In the genomic region with DNA sequence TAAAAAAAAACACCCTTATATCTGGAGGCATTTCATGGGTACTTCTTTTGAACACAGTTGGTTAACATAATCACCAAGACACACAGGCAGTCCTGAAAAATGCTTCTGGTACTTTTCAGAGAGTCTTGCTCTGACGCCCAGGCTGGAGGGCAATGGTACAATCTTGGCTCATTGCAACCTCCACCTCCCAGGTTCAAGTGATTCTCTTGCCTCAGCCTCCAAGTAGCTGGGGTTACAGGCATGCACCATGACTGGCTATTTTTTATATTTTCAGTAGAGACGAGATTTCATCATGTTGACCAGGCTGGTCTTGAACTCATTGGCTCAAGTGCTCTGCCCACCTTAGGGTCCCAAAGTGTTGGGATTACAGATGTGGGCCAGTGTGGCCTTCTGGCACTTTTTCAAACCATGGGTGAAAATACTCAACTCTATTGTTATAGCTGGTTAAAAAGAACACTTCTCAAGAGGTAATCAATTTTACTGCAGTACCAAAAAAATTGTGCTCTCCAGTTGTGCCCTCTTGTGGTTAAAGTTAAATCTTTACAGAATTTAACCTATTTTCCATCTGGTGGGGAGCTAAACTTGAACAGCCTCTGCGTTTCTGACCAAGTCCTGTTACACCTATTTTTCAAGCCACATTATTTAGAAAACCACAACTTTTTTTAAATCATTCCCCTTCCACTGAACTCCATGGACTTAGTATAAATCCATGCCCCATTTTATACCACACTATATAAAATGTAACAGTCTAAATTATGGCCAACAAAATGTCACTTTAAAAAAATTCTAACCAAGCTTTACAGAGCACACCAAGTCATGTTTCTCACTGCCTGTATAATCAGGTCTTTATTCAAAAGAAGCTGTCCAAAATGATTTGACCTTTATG, we compare ENCODE assay signal across 7 cellular contexts. TPM values are rescaled to one million over a fixed set of nuclear protein-coding genes. Genes with fewer than 3 reads are reported as not detected.
A peak's percentile ranks its signal among the peaks of the same experiment; 100 is the strongest.
DNase-seq lines count a peak whose midpoint lies in the region; ATAC-seq, FAIRE-seq and TF ChIP-seq lines count a peak whose summit lies in the region.

No MANE protein-coding gene starts in this region.

- peak overlapping the region; percentile 35 for H3K27ac ChIP-seq in HepG2 (ENCODE audit: extremely low read length, insufficient read depth, low read length)

- peak overlapping the region; percentile 94 for H3K27ac Mint-ChIP-seq in activated naive CD8-positive, alpha-beta T cell treated with anti-CD3 and anti-CD28 coated beads, Interleukin-2, amount 10 ng/mL, durations not matched to agents 7 days and 5 days

- BruUV-seq in HepG2 (replicated peaks; lab: Mats Ljungman, UMichigan) = no TSS peak

- H3K79me2 ChIP-seq in Loucy (ENCODE audit: insufficient read depth, low read length) = peaks cover 75% of the 10 kb centered on the region
- peaks cover 38% of the 10 kb centered on the region for H3K79me2 ChIP-seq in HepG2 (ENCODE audit: insufficient read depth, low read length)

- H3K27me3 Mint-ChIP-seq in activated naive CD8-positive, alpha-beta T cell treated with anti-CD3 and anti-CD28 coated beads, Interleukin-2, amount 10 ng/mL, durations not matched to agents 7 days and 5 days = no peaks in the 10 kb centered on the region

- H3K36me3 Mint-ChIP-seq in activated naive CD8-positive, alpha-beta T cell treated with anti-CD3 and anti-CD28 coated beads, Interleukin-2, amount 10 ng/mL, durations not matched to agents 7 days and 5 days = peaks cover 38% of the 10 kb centered on the region

- peaks cover 27% of the 10 kb centered on the region for H3F3A ChIP-seq in Loucy (ENCODE audit: low read depth)

- H3K9ac ChIP-seq in Loucy (ENCODE audit: low read depth, low read length, poor library complexity, severe bottlenecking) (no peak overlapping the region), HepG2 (ENCODE audit: insufficient read depth, low read depth, low read length) (0 out of 2 replicates have a peak overlapping the region, but pooled peaks have one; percentile 90)

- no peaks in the 10 kb centered on the region for H3K9me3 Mint-ChIP-seq in activated naive CD8-positive, alpha-beta T cell treated with anti-CD3 and anti-CD28 coated beads, Interleukin-2, amount 10 ng/mL, durations not matched to agents 7 days and 5 days

- WGBS in HepG2 (ENCODE audit: low lambda C conversion rate) = 97% methylated on average over 3 of the region's 3 CpGs

- peak overlapping the region; percentile 37 for H3K4me2 ChIP-seq in Loucy (ENCODE audit: low read depth, low read length, poor library complexity, severe bottlenecking)
- H3K4me2 ChIP-seq in HepG2 (ENCODE audit: low read depth, low read length) = no peak overlapping the region

- no peak for ATAC-seq in activated naive CD8-positive, alpha-beta T cell treated with anti-CD3 and anti-CD28 coated beads, Interleukin-2, amount 10 ng/mL, durations not matched to agents 7 days and 5 days (ENCODE audit: low read depth)
- ATAC-seq in HepG2 = no peak
- ATAC-seq in HG03135 (IDR thresholded peaks at IDR 0.05; ENCODE audit: unreplicated experiment) = no peak
- ATAC-seq in HG03521 (IDR thresholded peaks at IDR 0.05; ENCODE audit: unreplicated experiment) = no peak

- no peak overlapping the region for H3K4me3 ChIP-seq in Loucy (ENCODE audit: low read length, poor library complexity, severe bottlenecking)
- no peak overlapping the region for H3K4me3 ChIP-seq in HepG2 (replicated peaks in 1 of 3; ENCODE audit: insufficient read depth in 1 of 3, low read depth in 2 of 3, low read length in 3 of 3)

- DNase-seq in EL (peak; percentile 32), HepG2 (ENCODE audit: low spot score) (peak; percentile 15)
- DNase-seq in activated naive CD8-positive, alpha-beta T cell treated with anti-CD3 and anti-CD28 coated beads, Interleukin-2, amount 10 ng/mL, durations not matched to agents 7 days and 5 days = no peak
- no peak for DNase-seq in stimulated activated CD4-positive, alpha-beta T cell treated with anti-CD3 and anti-CD28 coated beads, Interleukin-2, amount 100 ng/mL, for 24 hours

- no peak for FAIRE-seq in HepG2 (lab: Jason Lieb, UNC)

- peaks cover 40% of the 10 kb centered on the region for H3K4me1 Mint-ChIP-seq in activated naive CD8-positive, alpha-beta T cell treated with anti-CD3 and anti-CD28 coated beads, Interleukin-2, amount 10 ng/mL, durations not matched to agents 7 days and 5 days

- intact Hi-C loops in HepG2 (cut with micrococcal nuclease; ENCODE audit: unreplicated experiment) = loop anchor here (5.0 to 10.0 kb wide), 2 partner anchors 126 to 144 kb away; partner anchors contain the start of gene TIPIN

- no peak for TF ChIP-seq RAD21 in HepG2 (CRISPR knock-in tag; IDR thresholded peaks at IDR 0.05)

- TF ChIP-seq EP300 in HepG2 (IDR thresholded peaks at IDR 0.05; ENCODE audit: low read depth in 2 of 2, low read length in 2 of 2) (no peak), HepG2 (CRISPR knock-in tag; IDR thresholded peaks at IDR 0.05; ENCODE audit: borderline replicate concordance) (no peak)

- H3K9me2 ChIP-seq in Loucy (replicated peaks; ENCODE audit: low read depth, low read length) = no peaks in the 10 kb centered on the region

- CTCF ChIA-PET in HepG2 (lab: Yijun Ruan, JAX; ENCODE audit: low intra/inter-chr PET ratio, low total read pairs) = interaction anchor here (1.3 to 3.0 kb wide), 2 partner anchors 112 to 211 kb away, joined by 3 to 17 read pairs; partner anchors contain the start of gene MAP2K1

- no peak overlapping the region for H2AFZ ChIP-seq in Loucy (ENCODE audit: low read length)
- no peak overlapping the region for H2AFZ ChIP-seq in HepG2 (ENCODE audit: low read length)

- TF ChIP-seq CTCF in Loucy (conservative IDR thresholded peaks at IDR 0.05; ENCODE audit: low read length) (peak; percentile 64), HepG2 (CRISPR knock-in tag; IDR thresholded peaks at IDR 0.05) (peak; percentile 16; the same call in 1 of the 2 replicates)

- H3K36me3 ChIP-seq in Loucy (ENCODE audit: insufficient read depth, low read length) (peaks cover 74% of the 10 kb centered on the region), HepG2 (replicated peaks in 1 of 2; ENCODE audit: control insufficient read depth in 1 of 2, insufficient read depth in 2 of 2, low read length in 2 of 2) (peaks cover 13 to 56% of the 10 kb centered on the region in 2 experiments; a peak in 4 of 5 replicates)

- H3K9me3 ChIP-seq in Loucy (ENCODE audit: insufficient read depth, low read depth, low read length) = no peaks in the 10 kb centered on the region
- H3K9me3 ChIP-seq in HepG2 (ENCODE audit: low read length) = no peaks in the 10 kb centered on the region

- H3K4me1 ChIP-seq in Loucy (ENCODE audit: insufficient read depth, low read length, poor library complexity, severe bottlenecking) = peaks cover 31% of the 10 kb centered on the region
- peaks cover 61% of the 10 kb centered on the region for H3K4me1 ChIP-seq in HepG2 (ENCODE audit: insufficient read depth, low read length)

- in situ Hi-C loops in HepG2 (cut with HindIII; ENCODE audit: extremely low pct_ligation_motif_present, low pct_unique_long_range_greater_than_20kb) = loop anchor here (25.0 kb wide), 1 partner anchor 111 kb away; the partner anchor contains the start of gene MAP2K1

- peaks cover 64% of the 10 kb centered on the region for H4K20me1 ChIP-seq in Loucy (ENCODE audit: insufficient read depth, low read length, poor library complexity, severe bottlenecking)
- H4K20me1 ChIP-seq in HepG2 (ENCODE audit: insufficient read depth, low read length) = peaks cover 42% of the 10 kb centered on the region

- H3K4me3 Mint-ChIP-seq in activated naive CD8-positive, alpha-beta T cell treated with anti-CD3 and anti-CD28 coated beads, Interleukin-2, amount 10 ng/mL, durations not matched to agents 7 days and 5 days = no peak overlapping the region

- H3K27me3 ChIP-seq in Loucy (ENCODE audit: insufficient read depth, low read length, poor library complexity, severe bottlenecking) (peaks cover under 1% of the 10 kb centered on the region), HepG2 (ENCODE audit: control insufficient read depth in 1 of 2, insufficient read depth in 2 of 2, low read length in 2 of 2) (no peaks in the 10 kb centered on the region; a peak in 1 of 5 replicates)

- peak in 1 of 2 experiments; percentile 22; a peak in 2 of 4 replicates for TF ChIP-seq POLR2A in HepG2 (IDR thresholded peaks at IDR 0.05; ENCODE audit: insufficient read depth in 1 of 2, low read depth in 2 of 2, low read length in 2 of 2)

- POLR2A ChIA-PET in activated naive CD8-positive, alpha-beta T cell treated with anti-CD3 and anti-CD28 coated beads, Interleukin-2, amount 10 ng/mL, durations not matched to agents 7 days and 5 days (lab: Charles Lee) = interaction anchor here (0.5 to 5.0 kb wide), 9 partner anchors 9 to 1194 kb away, joined by 3 to 50 read pairs (median 5); partner anchors contain the start of genes MAP2K1, RNU5B-1 and TIPIN
- POLR2A ChIA-PET in HepG2 (lab: Yijun Ruan, JAX) = interaction anchor here (1.3 to 3.2 kb wide), 3 partner anchors 9 to 112 kb away, joined by 3 to 38 read pairs (median 4); partner anchors contain the start of gene MAP2K1

RNA-seq across cellular contexts. Expression of gene SNAPC5, which starts 1.2 kb away (rescaled TPM):
- 10 to 100 TPM; 32.4 to 33.7 TPM for total RNA-seq in activated naive CD8-positive, alpha-beta T cell treated with anti-CD3 and anti-CD28 coated beads, Interleukin-2, amount 10 ng/mL, durations not matched to agents 7 days and 5 days
- 36.2 and 49.3 TPM in 2 replicates for total RNA-seq in HepG2 (2016; rRNA removed; fragmentation: Illumina TruSeq; extraction: Trizol)
- 30.3 and 42.4 TPM in 2 replicates for total RNA-seq in HepG2 (2016; cell fraction: cytosol; rRNA removed; fragmentation: Illumina TruSeq; extraction: Trizol; ENCODE audit: low read depth)
- total RNA-seq in HepG2 (2016; cell fraction: insoluble cytoplasmic fraction; rRNA removed; fragmentation: Illumina TruSeq; extraction: Trizol) = 39.3 and 50.4 TPM in 2 replicates
- total RNA-seq in HepG2 (2016; cell fraction: membrane; rRNA removed; fragmentation: Illumina TruSeq; extraction: Trizol) = 47.2 and 52.6 TPM in 2 replicates
- total RNA-seq in HepG2 (2016; cell fraction: nucleus; rRNA removed; fragmentation: Illumina TruSeq; extraction: Trizol) = 21.5 and 24.4 TPM in 2 replicates
- 13.4 and 14.8 TPM in 2 replicates for polyA plus RNA-seq in HepG2 (2011; rRNA removed)
- 18.1 and 19.5 TPM in 2 replicates for polyA plus RNA-seq in HepG2 (2011; cell fraction: cytosol; rRNA removed)
- 8.6 and 9.4 TPM in 2 replicates for polyA plus RNA-seq in HepG2 (2011; cell fraction: nucleus; rRNA removed)
- 20.4 and 21.1 TPM in 2 replicates for polyA plus RNA-seq in HepG2 (2012)
- polyA plus RNA-seq in HepG2 (2016; cell fraction: cytosol; fragmentation: Illumina TruSeq; extraction: Trizol; ENCODE audit: low read depth) = 30.8 and 41.9 TPM in 2 replicates
- polyA plus RNA-seq in HepG2 (2016; cell fraction: insoluble cytoplasmic fraction; fragmentation: Illumina TruSeq; extraction: Trizol; ENCODE audit: low read depth) = 48.6 and 53.3 TPM in 2 replicates
- 34.8 and 48.0 TPM in 2 replicates for polyA plus RNA-seq in HepG2 (2016; cell fraction: membrane; fragmentation: Illumina TruSeq; extraction: Trizol; ENCODE audit: low read depth)
- polyA plus RNA-seq in HepG2 (2016; cell fraction: nucleus; fragmentation: Illumina TruSeq; extraction: Trizol; ENCODE audit: insufficient read depth, low read depth) = 30.6 TPM in 2 replicates
- polyA minus RNA-seq in HepG2 (2011; rRNA and poly(A)+ RNA removed; ENCODE audit: low replicate concordance) = 3.6 and 18.9 TPM in 2 replicates
- polyA minus RNA-seq in HepG2 (2011; cell fraction: cytosol; rRNA and poly(A)+ RNA removed) = 5.8 and 8.1 TPM in 2 replicates
- 11.3 and 17.2 TPM in 2 replicates for polyA minus RNA-seq in HepG2 (2011; cell fraction: nucleus; rRNA and poly(A)+ RNA removed)

RNA-seq across cellular contexts. Expression of gene RPL4, which starts 5.9 kb away (rescaled TPM):
- total RNA-seq in activated naive CD8-positive, alpha-beta T cell treated with anti-CD3 and anti-CD28 coated beads, Interleukin-2, amount 10 ng/mL, durations not matched to agents 7 days and 5 days = 1,000 to 10,000 TPM; 2,522 to 2,542 TPM
- 3,630 and 4,972 TPM in 2 replicates for total RNA-seq in HepG2 (2016; rRNA removed; fragmentation: Illumina TruSeq; extraction: Trizol)
- total RNA-seq in HepG2 (2016; cell fraction: cytosol; rRNA removed; fragmentation: Illumina TruSeq; extraction: Trizol; ENCODE audit: low read depth) = 1,158 and 1,199 TPM in 2 replicates
- total RNA-seq in HepG2 (2016; cell fraction: insoluble cytoplasmic fraction; rRNA removed; fragmentation: Illumina TruSeq; extraction: Trizol) = 3,592 and 4,979 TPM in 2 replicates
- 7,983 and 8,792 TPM in 2 replicates for total RNA-seq in HepG2 (2016; cell fraction: membrane; rRNA removed; fragmentation: Illumina TruSeq; extraction: Trizol)
- 1,360 and 1,490 TPM in 2 replicates for total RNA-seq in HepG2 (2016; cell fraction: nucleus; rRNA removed; fragmentation: Illumina TruSeq; extraction: Trizol)
- 3,960 and 4,467 TPM in 2 replicates for polyA plus RNA-seq in HepG2 (2011; rRNA removed)
- 5,248 and 5,827 TPM in 2 replicates for polyA plus RNA-seq in HepG2 (2011; cell fraction: cytosol; rRNA removed)
- polyA plus RNA-seq in HepG2 (2011; cell fraction: nucleus; rRNA removed) = 1,317 and 1,448 TPM in 2 replicates
- 3,526 and 4,575 TPM in 2 replicates for polyA plus RNA-seq in HepG2 (2012)
- 4,015 and 4,840 TPM in 2 replicates for polyA plus RNA-seq in HepG2 (2016; cell fraction: cytosol; fragmentation: Illumina TruSeq; extraction: Trizol; ENCODE audit: low read depth)
- polyA plus RNA-seq in HepG2 (2016; cell fraction: insoluble cytoplasmic fraction; fragmentation: Illumina TruSeq; extraction: Trizol; ENCODE audit: low read depth) = 4,603 and 4,764 TPM in 2 replicates
- polyA plus RNA-seq in HepG2 (2016; cell fraction: membrane; fragmentation: Illumina TruSeq; extraction: Trizol; ENCODE audit: low read depth) = 7,818 and 8,825 TPM in 2 replicates
- 2,081 and 2,237 TPM in 2 replicates for polyA plus RNA-seq in HepG2 (2016; cell fraction: nucleus; fragmentation: Illumina TruSeq; extraction: Trizol; ENCODE audit: insufficient read depth, low read depth)
- 4,301 and 6,437 TPM in 2 replicates for polyA minus RNA-seq in HepG2 (2011; rRNA and poly(A)+ RNA removed; ENCODE audit: low replicate concordance)
- 1,474 and 1,645 TPM in 2 replicates for polyA minus RNA-seq in HepG2 (2011; cell fraction: cytosol; rRNA and poly(A)+ RNA removed)
- 662 and 844 TPM in 2 replicates for polyA minus RNA-seq in HepG2 (2011; cell fraction: nucleus; rRNA and poly(A)+ RNA removed)

RNA-seq across cellular contexts. Expression of gene ZWILCH, which starts 6.4 kb away (rescaled TPM):
- 10 to 100 TPM; 28.1 to 28.7 TPM for total RNA-seq in activated naive CD8-positive, alpha-beta T cell treated with anti-CD3 and anti-CD28 coated beads, Interleukin-2, amount 10 ng/mL, durations not matched to agents 7 days and 5 days
- total RNA-seq in HepG2 (2016; rRNA removed; fragmentation: Illumina TruSeq; extraction: Trizol) = 27.8 and 44.6 TPM in 2 replicates
- total RNA-seq in HepG2 (2016; cell fraction: cytosol; rRNA removed; fragmentation: Illumina TruSeq; extraction: Trizol; ENCODE audit: low read depth) = 21.2 and 22.9 TPM in 2 replicates
- total RNA-seq in HepG2 (2016; cell fraction: insoluble cytoplasmic fraction; rRNA removed; fragmentation: Illumina TruSeq; extraction: Trizol) = 26.2 and 47.7 TPM in 2 replicates
- total RNA-seq in HepG2 (2016; cell fraction: membrane; rRNA removed; fragmentation: Illumina TruSeq; extraction: Trizol) = 14.1 and 15.5 TPM in 2 replicates
- total RNA-seq in HepG2 (2016; cell fraction: nucleus; rRNA removed; fragmentation: Illumina TruSeq; extraction: Trizol) = 19.8 and 20.1 TPM in 2 replicates
- polyA plus RNA-seq in HepG2 (2011; rRNA removed) = 6.9 and 9.5 TPM in 2 replicates
- 2.9 and 4.0 TPM in 2 replicates for polyA plus RNA-seq in HepG2 (2011; cell fraction: cytosol; rRNA removed)
- 3.8 and 6.9 TPM in 2 replicates for polyA plus RNA-seq in HepG2 (2011; cell fraction: nucleus; rRNA removed)
- polyA plus RNA-seq in HepG2 (2012) = 5.2 and 10.2 TPM in 2 replicates
- 1.7 and 1.9 TPM in 2 replicates for polyA plus RNA-seq in HepG2 (2016; cell fraction: cytosol; fragmentation: Illumina TruSeq; extraction: Trizol; ENCODE audit: low read depth)
- polyA plus RNA-seq in HepG2 (2016; cell fraction: insoluble cytoplasmic fraction; fragmentation: Illumina TruSeq; extraction: Trizol; ENCODE audit: low read depth) = 35.0 and 37.1 TPM in 2 replicates
- 5.2 and 8.1 TPM in 2 replicates for polyA plus RNA-seq in HepG2 (2016; cell fraction: membrane; fragmentation: Illumina TruSeq; extraction: Trizol; ENCODE audit: low read depth)
- 21.1 and 23.2 TPM in 2 replicates for polyA plus RNA-seq in HepG2 (2016; cell fraction: nucleus; fragmentation: Illumina TruSeq; extraction: Trizol; ENCODE audit: insufficient read depth, low read depth)
- polyA minus RNA-seq in HepG2 (2011; rRNA and poly(A)+ RNA removed; ENCODE audit: low replicate concordance) = 11.7 and 60.8 TPM in 2 replicates
- polyA minus RNA-seq in HepG2 (2011; cell fraction: cytosol; rRNA and poly(A)+ RNA removed) = 5.7 and 6.9 TPM in 2 replicates
- 11.2 and 12.8 TPM in 2 replicates for polyA minus RNA-seq in HepG2 (2011; cell fraction: nucleus; rRNA and poly(A)+ RNA removed)

Comparison
In these comparisons a context has a peak if more than half of its experiments do, and no peak if none do; other contexts are left out.
1. DNase-seq: peak in EL (single experiment) and HepG2 (single experiment); none in activated naive CD8-positive, alpha-beta T cell treated with anti-CD3 and anti-CD28 coated beads, Interleukin-2, amount 10 ng/mL, durations not matched to agents 7 days and 5 days (single experiment) and stimulated activated CD4-positive, alpha-beta T cell treated with anti-CD3 and anti-CD28 coated beads, Interleukin-2, amount 100 ng/mL, for 24 hours (0 of 2).